Comparison of ENCODE assay signal across 1 cellular context in genomic region chr5:131939690-131940345, GRCh38.
TF ChIP-seq lines count a peak whose summit lies in the region.

No MANE protein-coding gene starts in this region.

TF ChIP-seq in K562, 482 proteins besides CTCF, POLR2A, EP300 and RAD21 (continued from another document):
- TF ChIP-seq UBTF (IDR thresholded peaks at IDR 0.05; ENCODE audit: borderline replicate concordance in 1 of 2, low read depth in 2 of 2, low read length in 2 of 2) = no peak
- no peak for TF ChIP-seq DACH1 (IDR thresholded peaks at IDR 0.05; ENCODE audit: partially characterized antibody)
- TF ChIP-seq ZNF507 (tag; conservative IDR thresholded peaks at IDR 0.05) = 0 out of 2 replicates have a peak, but pooled peaks have one; percentile 18
- no peak for TF ChIP-seq ZNF239 (CRISPR knock-in tag; IDR thresholded peaks at IDR 0.05)
- no peak for TF ChIP-seq HLTF (IDR thresholded peaks at IDR 0.05)
- no peak for TF ChIP-seq ZNF79 (CRISPR knock-in tag; IDR thresholded peaks at IDR 0.05; ENCODE audit: low read depth)
- no peak for TF ChIP-seq NFYB (IDR thresholded peaks at IDR 0.05; ENCODE audit: extremely low read depth, insufficient read length)
- TF ChIP-seq, protein P1, sequence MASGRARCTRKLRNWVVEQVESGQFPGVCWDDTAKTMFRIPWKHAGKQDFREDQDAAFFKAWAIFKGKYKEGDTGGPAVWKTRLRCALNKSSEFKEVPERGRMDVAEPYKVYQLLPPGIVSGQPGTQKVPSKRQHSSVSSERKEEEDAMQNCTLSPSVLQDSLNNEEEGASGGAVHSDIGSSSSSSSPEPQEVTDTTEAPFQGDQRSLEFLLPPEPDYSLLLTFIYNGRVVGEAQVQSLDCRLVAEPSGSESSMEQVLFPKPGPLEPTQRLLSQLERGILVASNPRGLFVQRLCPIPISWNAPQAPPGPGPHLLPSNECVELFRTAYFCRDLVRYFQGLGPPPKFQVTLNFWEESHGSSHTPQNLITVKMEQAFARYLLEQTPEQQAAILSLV (tag; IDR thresholded peaks at IDR 0.05) = no peak
- no peak for TF ChIP-seq ARHGAP35 (IDR thresholded peaks at IDR 0.05; ENCODE audit: partially characterized antibody)
